In genomic region chr6:132817554-132818403, GRCh38 we compare ENCODE assay signal across 14 cellular contexts. TPM values are rescaled to one million over a fixed set of nuclear protein-coding genes. Genes with fewer than 3 reads are reported as not detected.
DNase-seq lines count a peak whose midpoint lies in the region; ATAC-seq and TF ChIP-seq lines count a peak whose summit lies in the region.
"Had no signal": no experiment of that assay in that cellular context is flagged by ENCODE, and none has a peak within 500 bp of the region (broad histone marks: within the 10 kb centered on the region; RNA-seq: fewer than 3 reads in every experiment).

No MANE protein-coding gene starts in this region.

- in situ Hi-C loops in gastrocnemius medialis (cut with MboI; ENCODE audit: low sequenced_read_pairs in 4 of 4): loop anchor here in 2 of 4 donors (25.0 kb wide), 2 partner anchors 305 to 1245 kb away; partner anchors contain the start of genes SLC2A12 (in 1 of the 2) and STX7 (in 1 of the 2)

- intact Hi-C loops in gastrocnemius medialis (cut with DNase I; ENCODE audit: low total_unique reads): loop anchor here (10.0 kb wide), 2 partner anchors 617 to 1357 kb away; no protein-coding TSS in a partner anchor

- no peak overlapping the region for H3K4me3 ChIP-seq in HL-60 (replicated peaks; ENCODE audit: insufficient read depth, low read length)
- H3K4me3 ChIP-seq in gastrocnemius medialis: no peak overlapping the region

- TF ChIP-seq CTCF in HL-60 (IDR thresholded peaks at IDR 0.05; ENCODE audit: insufficient read depth, low read length) (no peak), gastrocnemius medialis (IDR thresholded peaks at IDR 0.05 in 4 of 5, conservative IDR thresholded peaks at IDR 0.05 in 1 of 5) (no peak)

- H3K27me3 ChIP-seq in HL-60 (ENCODE audit: insufficient read depth, poor library complexity, severe bottlenecking) (no peaks in the 10 kb centered on the region), gastrocnemius medialis (no peaks in the 10 kb centered on the region)
- H3K27me3 ChIP-seq: BE2C had no signal

- H3K36me3 Mint-ChIP-seq in activated T-cell treated with anti-CD3 and anti-CD28 coated beads, Interleukin-2, amount 50 U/mL, for 4 hours (ENCODE audit: insufficient read depth): peaks cover 54% of the 10 kb centered on the region
- peaks cover 41% of the 10 kb centered on the region for H3K36me3 Mint-ChIP-seq in activated naive CD8-positive, alpha-beta T cell

- H3K36me3 ChIP-seq in gastrocnemius medialis: peaks cover 0 to 50% of the 10 kb centered on the region in 2 donors

- H3K9me3 Mint-ChIP-seq in activated T-cell treated with anti-CD3 and anti-CD28 coated beads, Interleukin-2, amount 50 U/mL, for 4 hours: no peaks in the 10 kb centered on the region
- no peaks in the 10 kb centered on the region for H3K9me3 Mint-ChIP-seq in activated naive CD8-positive, alpha-beta T cell (ENCODE audit: low read depth)
- H3K9me3 Mint-ChIP-seq: T-helper 1 cell treated with Interleukin-12 subunit alpha and Interleukin-12 subunit beta and Interleukin-4 antibody, amounts not matched to agents 30 μg/mL and 1 μg/mL, for 36 hours had no signal

- DNase-seq in activated T-cell treated with anti-CD3 and anti-CD28 coated beads, Interleukin-2, amount 50 U/mL, for 4 hours: no peak
- DNase-seq in activated T-cell treated with anti-CD3 and anti-CD28 coated beads for 4 hours: no peak
- DNase-seq in HL-60 (ENCODE audit: low read depth in 1 of 2, low spot score in 1 of 2): no peak
- DNase-seq in gastrocnemius medialis: no peak
- no peak for DNase-seq in NCI-H446 treated with DMSO at 0.1 percent for 48 hours (lab: John Stamatoyannopoulos, UW)
- DNase-seq in LoVo (ENCODE audit: low spot score): no peak
- DNase-seq: BE2C; kidney; NCI-H187 treated with DMSO at 0.1 percent for 48 hours; occipital lobe; stimulated activated CD4-positive, alpha-beta T cell treated with anti-CD3 and anti-CD28 coated beads, Interleukin-1b, Interleukin-23, amount 100 ng/mL, for 48 hours had no signal

- H3K4me3 Mint-ChIP-seq in activated T-cell treated with anti-CD3 and anti-CD28 coated beads, Interleukin-2, amount 50 U/mL, for 4 hours: peak overlapping the region; percentile 99
- peak overlapping the region; percentile 97 for H3K4me3 Mint-ChIP-seq in activated naive CD8-positive, alpha-beta T cell

- H3K27ac ChIP-seq in HL-60 (replicated peaks): peak overlapping the region; percentile 7
- peak overlapping the region; percentile 16 to 96 (median 54) for H3K27ac ChIP-seq in gastrocnemius medialis

- peaks cover 36 to 39% of the 10 kb centered on the region in 2 donors for H3K4me1 ChIP-seq in gastrocnemius medialis

- no peaks in the 10 kb centered on the region for H3K27me3 Mint-ChIP-seq in activated T-cell treated with anti-CD3 and anti-CD28 coated beads, Interleukin-2, amount 50 U/mL, for 4 hours (ENCODE audit: low read depth)
- H3K27me3 Mint-ChIP-seq in activated naive CD8-positive, alpha-beta T cell: no peaks in the 10 kb centered on the region

- no peak for TF ChIP-seq POLR2A in gastrocnemius medialis (IDR thresholded peaks at IDR 0.05)

- no peaks in the 10 kb centered on the region for H3K9me3 ChIP-seq in gastrocnemius medialis
- H3K9me3 ChIP-seq: BE2C had no signal

- H3K27ac Mint-ChIP-seq in activated naive CD8-positive, alpha-beta T cell: peak overlapping the region; percentile 99

- H3K4me1 Mint-ChIP-seq in activated T-cell treated with anti-CD3 and anti-CD28 coated beads, Interleukin-2, amount 50 U/mL, for 4 hours (ENCODE audit: low read depth): peaks cover 51% of the 10 kb centered on the region
- peaks cover 46% of the 10 kb centered on the region for H3K4me1 Mint-ChIP-seq in activated naive CD8-positive, alpha-beta T cell (ENCODE audit: low read depth)

- peak in 1 of 2 donors; percentile 0 for ATAC-seq in activated T-cell treated with anti-CD3 and anti-CD28 coated beads, Interleukin-2, amount 50 U/mL, for 4 hours
- no peak for ATAC-seq in gastrocnemius medialis
- no peak for ATAC-seq in GM21786 (IDR thresholded peaks at IDR 0.05; ENCODE audit: unreplicated experiment)

RNA-seq across cellular contexts. Expression of gene RPS12, which starts 3.4 kb away (rescaled TPM):
- 1,000 to 10,000 TPM; 1,815 to 1,961 (median 1,864) TPM for total RNA-seq in activated T-cell treated with anti-CD3 and anti-CD28 coated beads, Interleukin-2, amount 50 U/mL, for 4 hours
- total RNA-seq in gastrocnemius medialis: 1,000 to 10,000 TPM; 1,231 to 1,333 (median 1,277) TPM

RNA-seq across cellular contexts. Expression of gene SLC18B1, which starts 19.3 kb away (rescaled TPM):
- 1 to 10 TPM; 3.8 to 4.5 (median 4.3) TPM for total RNA-seq in activated T-cell treated with anti-CD3 and anti-CD28 coated beads, Interleukin-2, amount 50 U/mL, for 4 hours
- total RNA-seq in gastrocnemius medialis: 1 to 10 TPM in 3 of 4 donors, under 1 TPM in 1; 0.58 to 7.4 (median 1.5) TPM
